Comparison of ENCODE assay signal across 1 cellular context in the genomic region with DNA sequence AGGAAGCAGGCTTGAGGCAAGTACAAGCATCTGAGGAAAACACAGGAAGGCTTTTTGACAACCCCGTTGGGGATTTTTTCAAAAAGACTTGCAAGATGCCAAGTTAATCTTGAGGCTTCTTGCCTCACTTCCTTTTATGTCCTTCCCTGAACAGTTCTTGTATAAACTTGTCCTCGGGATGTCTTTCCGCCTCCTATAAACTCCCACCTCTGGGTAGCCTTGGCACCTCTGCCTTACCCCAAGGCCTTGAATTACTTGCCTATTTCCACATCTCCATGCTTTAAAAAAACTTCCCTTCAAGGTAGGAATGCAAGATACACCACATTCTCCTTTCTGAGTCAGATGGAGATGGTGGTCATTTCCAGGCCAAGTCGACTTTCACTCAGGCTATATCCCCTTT.
TF ChIP-seq lines count a peak whose summit lies in the region.

No MANE protein-coding gene starts in this region.

TF ChIP-seq in H1, 55 proteins besides CTCF, POLR2A, EP300 and RAD21:
- TF ChIP-seq FOSL1 (IDR thresholded peaks at IDR 0.05; ENCODE audit: insufficient read depth, low read depth, low read length) (no peak), CEBPB (IDR thresholded peaks at IDR 0.05; ENCODE audit: low read depth, low read length) (no peak), POLR2AphosphoS5 (IDR thresholded peaks at IDR 0.05; ENCODE audit: low read depth, low read length) (no peak), SIX5 (IDR thresholded peaks at IDR 0.05; ENCODE audit: low read depth, low read length) (no peak), SP1 (IDR thresholded peaks at IDR 0.05; ENCODE audit: low read depth, low read length) (no peak), JUND (IDR thresholded peaks at IDR 0.05; ENCODE audit: low read length) (no peak), BACH1 (IDR thresholded peaks at IDR 0.05; ENCODE audit: low read length) (no peak), CBX5 (IDR thresholded peaks at IDR 0.05; ENCODE audit: low read depth, low read length) (no peak), SRF (IDR thresholded peaks at IDR 0.05; ENCODE audit: low read depth, low read length) (no peak), TBP (IDR thresholded peaks at IDR 0.05; ENCODE audit: low read depth, low read length) (no peak), HDAC6 (IDR thresholded peaks at IDR 0.05; ENCODE audit: low read depth, low read length) (no peak), CBX8 (IDR thresholded peaks at IDR 0.05; ENCODE audit: borderline replicate concordance, low read depth, low read length) (no peak), POU5F1 (IDR thresholded peaks at IDR 0.05; ENCODE audit: low read depth, low read length) (no peak), GABPA (IDR thresholded peaks at IDR 0.05; ENCODE audit: borderline replicate concordance, insufficient read depth, low read length) (no peak)
TF ChIP-seq in H1: peak in this region for 0.
